24 cellular contexts compared by ENCODE assay signal in the genomic region with DNA sequence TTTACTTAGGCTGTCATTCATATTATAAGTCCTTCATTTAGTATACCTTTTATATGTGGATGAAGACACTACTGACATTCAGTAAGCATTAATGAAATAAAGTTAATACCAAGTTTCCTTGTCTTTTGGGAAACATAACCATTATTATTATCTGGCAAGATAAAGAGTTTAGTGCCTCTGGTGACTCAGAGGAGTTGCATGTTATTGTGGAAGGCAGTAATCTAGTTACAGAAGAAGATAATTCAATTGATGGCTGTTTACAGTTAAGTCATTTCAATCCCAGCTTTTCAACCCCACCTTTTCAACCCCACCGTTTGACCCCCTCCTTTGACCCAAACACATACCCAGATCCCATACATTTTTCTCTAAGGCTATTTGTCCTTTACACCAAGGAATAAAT.
"Had no signal": no experiment of that assay in that cellular context is flagged by ENCODE, and none has a peak within 500 bp of the region (broad histone marks: within the 10 kb centered on the region; RNA-seq: fewer than 3 reads in every experiment).

No MANE protein-coding gene starts in this region.

- ATAC-seq: activated CD4-positive, CD25-positive, alpha-beta regulatory T cell treated with anti-CD3 and anti-CD28 coated beads, Interleukin-2, amount 50 U/mL, for 24 hours; activated CD8-positive, alpha-beta T cell treated with anti-CD3 and anti-CD28 coated beads for 36 hours; Panc1; Right ventricle myocardium inferior had no signal

- DNase-seq: activated CD4-positive, alpha-beta T cell treated with anti-CD3 and anti-CD28 coated beads for 4 hours; activated CD8-positive, alpha-beta memory T cell treated with anti-CD3 and anti-CD28 coated beads, Interleukin-2, amount 50 U/mL, for 4 hours; activated CD8-positive, alpha-beta T cell treated with anti-CD3 and anti-CD28 coated beads for 36 hours; activated naive CD4-positive, alpha-beta T cell treated with anti-CD3 and anti-CD28 coated beads, Interleukin-2, amount 50 U/mL, for 16 hours; activated naive CD8-positive, alpha-beta T cell treated with anti-CD3 and anti-CD28 coated beads, Interleukin-2, amount 10 ng/mL, durations not matched to agents 7 days and 5 days; adrenal gland; aorta; caudate nucleus; Karpas-422; MM.1S; NCI-H1105; NCI-H1436; NCI-H1694 treated with DMSO at 0.1 percent for 48 hours; NCI-H2081; NCI-H526; NCI-H774; NK-92 treated with Interleukin-12 subunit alpha and Interleukin-12 subunit beta, amount 100 ng/mL, for 24 hours; OCI-M1; RPMI8226 had no signal

- H3K36me3 ChIP-seq: adrenal gland, breast epithelium had no signal

- H3K4me3 ChIP-seq: adrenal gland, breast epithelium, SK-N-MC had no signal

- H3K4me1 ChIP-seq: adrenal gland, breast epithelium had no signal

- H3K27me3 ChIP-seq: adrenal gland had no signal

- H3K9me3 ChIP-seq: adrenal gland, breast epithelium had no signal

- H3K27ac ChIP-seq: adrenal gland, breast epithelium, SK-N-MC had no signal
